8 cellular contexts compared by ENCODE assay signal in genomic region chr17:63446981-63447687, GRCh38. TPM values are rescaled to one million over a fixed set of nuclear protein-coding genes. Genes with fewer than 3 reads are reported as not detected.
DNase-seq lines count a peak whose midpoint lies in the region; ATAC-seq, FAIRE-seq and TF ChIP-seq lines count a peak whose summit lies in the region.

No MANE protein-coding gene starts in this region.

- peaks cover 11% of the 10 kb centered on the region for H3K4me1 ChIP-seq in keratinocyte (ENCODE audit: control insufficient read depth, extremely low read depth, insufficient read depth, low read length)

- no peaks in the 10 kb centered on the region for H4K20me1 ChIP-seq in keratinocyte (ENCODE audit: control insufficient read depth, extremely low read depth, insufficient read depth, low read length)

- no peak for TF ChIP-seq CTCF in astrocyte of the spinal cord (IDR thresholded peaks at IDR 0.05; ENCODE audit: low read depth, low read length)
- peak in 1 of 3 experiments; percentile 4 for TF ChIP-seq CTCF in keratinocyte (optimal IDR thresholded peaks at IDR 0.05 in 1 of 3, IDR thresholded peaks at IDR 0.05 in 1 of 3, conservative IDR thresholded peaks at IDR 0.05 in 1 of 3; ENCODE audit: extremely low read depth in 1 of 3, insufficient read depth in 2 of 3, low read length in 3 of 3)

- dilution Hi-C loops in keratinocyte (cut with MboI; ENCODE audit: extremely low pct_ligation_motif_present, low sequenced_read_pairs), result no loop called here

- no peaks in the 10 kb centered on the region for H3K79me2 ChIP-seq in keratinocyte (ENCODE audit: control insufficient read depth, insufficient read depth, low read length)

- peak overlapping the region; percentile 90 for H2AFZ ChIP-seq in keratinocyte (ENCODE audit: control insufficient read depth, low read length)

- ATAC-seq in GM18867 (IDR thresholded peaks at IDR 0.05; ENCODE audit: unreplicated experiment) (peak; percentile 19), HG03520 (IDR thresholded peaks at IDR 0.05; ENCODE audit: unreplicated experiment) (peak; percentile 8), HG03571 (IDR thresholded peaks at IDR 0.05; ENCODE audit: unreplicated experiment) (no peak)

- H3K9me3 ChIP-seq in keratinocyte (ENCODE audit: control insufficient read depth, low read depth, low read length), result no peaks in the 10 kb centered on the region

- peak overlapping the region; percentile 17 for H3K4me3 ChIP-seq in astrocyte of the spinal cord (ENCODE audit: low read depth, low read length)
- peak overlapping the region; percentile 57 to 75 (median 57) for H3K4me3 ChIP-seq in keratinocyte (ENCODE audit: control insufficient read depth in 2 of 3, extremely low read depth in 1 of 3, insufficient read depth in 2 of 3, low read depth in 1 of 3, low read length in 3 of 3)

- peaks cover 3% of the 10 kb centered on the region for H3K27me3 ChIP-seq in keratinocyte (ENCODE audit: control insufficient read depth, extremely low read depth, insufficient read depth, low read length)

- peaks cover 0 to 2% of the 10 kb centered on the region in 2 experiments for H3K36me3 ChIP-seq in keratinocyte (ENCODE audit: control insufficient read depth in 2 of 2, extremely low read depth in 1 of 2, insufficient read depth in 2 of 2, low read length in 2 of 2)

- no peaks in the 10 kb centered on the region for H3K9me1 ChIP-seq in keratinocyte (ENCODE audit: control insufficient read depth, extremely low read depth, insufficient read depth, low read length)

- no peak for FAIRE-seq in keratinocyte (lab: Jason Lieb, UNC)

- H3K27ac ChIP-seq in keratinocyte (ENCODE audit: control insufficient read depth, insufficient read depth, low read length), result peak overlapping the region; percentile 60

- H3K9ac ChIP-seq in keratinocyte (ENCODE audit: control insufficient read depth, extremely low read depth, insufficient read depth, low read length), result peak overlapping the region; percentile 82

- DNase-seq in SKM-1 (lab: John Stamatoyannopoulos, UW; ENCODE audit: unreplicated experiment) (peak; percentile 91), astrocyte of the spinal cord (ENCODE audit: low read depth, low spot score) (no peak), keratinocyte (ENCODE audit: low read depth, low spot score) (no peak)
- peak in 2 of 3 experiments; percentile 16 to 26 for DNase-seq in stimulated activated CD4-positive, alpha-beta T cell treated with anti-CD3 and anti-CD28 coated beads, TNF-alpha, amount 100 ng/mL, for 24 hours (ENCODE audit: low read depth in 3 of 3)
- no peak for DNase-seq in activated CD4-positive, CD25-positive, alpha-beta regulatory T cell treated with anti-CD3 and anti-CD28 coated beads, Interleukin-2, amount 50 U/mL, for 72 hours

- H3K4me2 ChIP-seq in keratinocyte (ENCODE audit: control insufficient read depth, extremely low read depth, insufficient read depth, low read depth, low read length), result peak overlapping the region; percentile 84

- in situ Hi-C loops in astrocyte of the spinal cord (cut with HindIII; ENCODE audit: low sequenced_read_pairs), result no loop called here

RNA-seq across cellular contexts. Expression of gene CYB561, which starts 1.0 kb away (rescaled TPM):
- polyA plus RNA-seq in keratinocyte, result 14.4 to 21.8 TPM (median 19.4 TPM) in 3 replicates
- 7.0 TPM for polyA plus RNA-seq in keratinocyte (2011; ENCODE audit: low read depth)
- polyA plus RNA-seq in keratinocyte (2011; cell fraction: cytosol; rRNA removed), result 13.6 and 18.2 TPM in 2 replicates
- polyA plus RNA-seq in keratinocyte (2011; cell fraction: nucleus; rRNA removed), result 28.7 and 32.5 TPM in 2 replicates
- polyA plus RNA-seq in keratinocyte (2012; ENCODE audit: low replicate concordance), result 11.0 and 22.3 TPM in 2 replicates
- polyA minus RNA-seq in keratinocyte, result 20.9 to 62.2 TPM (median 35.4 TPM) in 3 replicates
- 24.7 TPM for polyA minus RNA-seq in keratinocyte (2011; cell fraction: cytosol; rRNA and poly(A)+ RNA removed)
- polyA minus RNA-seq in keratinocyte (2011; cell fraction: nucleus; rRNA and poly(A)+ RNA removed), result 23.8 and 27.4 TPM in 2 replicates

RNA-seq across cellular contexts. Expression of gene ACE, which starts 29.7 kb away (rescaled TPM):
- 0.05 to 0.07 TPM in 2 of 3 replicates, not detected in the other for polyA plus RNA-seq in keratinocyte
- polyA plus RNA-seq in keratinocyte (2011; ENCODE audit: low read depth), result not detected
- not detected in 2 replicates for polyA plus RNA-seq in keratinocyte (2011; cell fraction: cytosol; rRNA removed)
- 0.20 TPM in 1 of 2 replicates, not detected in the other for polyA plus RNA-seq in keratinocyte (2011; cell fraction: nucleus; rRNA removed)
- 0.03 TPM in 1 of 2 replicates, not detected in the other for polyA plus RNA-seq in keratinocyte (2012; ENCODE audit: low replicate concordance)
- not detected in 3 replicates for polyA minus RNA-seq in keratinocyte
- polyA minus RNA-seq in keratinocyte (2011; cell fraction: cytosol; rRNA and poly(A)+ RNA removed), result not detected
- 0.95 TPM in 1 of 2 replicates, not detected in the other for polyA minus RNA-seq in keratinocyte (2011; cell fraction: nucleus; rRNA and poly(A)+ RNA removed)

Comparison
In these comparisons a context has a peak if more than half of its experiments do, and no peak if none do; other contexts are left out.
1. DNase-seq: peak in SKM-1 (single experiment) and stimulated activated CD4-positive, alpha-beta T cell treated with anti-CD3 and anti-CD28 coated beads, TNF-alpha, amount 100 ng/mL, for 24 hours (2 of 3); none in astrocyte of the spinal cord (single experiment), keratinocyte (single experiment) and activated CD4-positive, CD25-positive, alpha-beta regulatory T cell treated with anti-CD3 and anti-CD28 coated beads, Interleukin-2, amount 50 U/mL, for 72 hours (single experiment).